25 cellular contexts compared by ENCODE assay signal in the genomic region with DNA sequence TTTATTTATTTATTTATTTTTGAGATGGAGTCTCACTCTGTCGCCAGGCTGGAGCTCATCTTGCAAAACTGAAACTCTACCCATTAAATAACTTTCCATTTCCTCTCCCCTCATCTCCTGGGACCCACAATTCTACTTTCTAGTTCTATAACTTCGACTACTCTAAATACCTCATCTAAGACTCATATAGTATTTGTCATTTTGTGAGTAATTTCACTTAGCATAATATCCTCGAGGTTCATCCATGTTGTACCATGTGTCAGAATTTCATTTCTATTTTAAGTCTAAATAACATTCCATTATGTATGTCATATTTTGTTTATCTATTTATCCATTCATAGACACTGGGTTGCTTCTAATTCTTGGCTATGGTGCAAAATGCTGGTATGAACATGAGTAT. TPM values are rescaled to one million over a fixed set of nuclear protein-coding genes. Genes with fewer than 3 reads are reported as not detected.
DNase-seq lines count a peak whose midpoint lies in the region; ATAC-seq and TF ChIP-seq lines count a peak whose summit lies in the region.
"Had no signal": no experiment of that assay in that cellular context is flagged by ENCODE, and none has a peak within 500 bp of the region (broad histone marks: within the 10 kb centered on the region; RNA-seq: fewer than 3 reads in every experiment).

No MANE protein-coding gene starts in this region.

- WGBS in IMR-90 (ENCODE audit: extremely low coverage in 2 of 2, insufficient read length in 1 of 2), 2 experiments = 0% methylated on average over 1 of the region's 3 CpGs; no CpG with 5 or more reads in 1 of the 2 experiments

- H2BK20ac ChIP-seq in IMR-90 (ENCODE audit: low read depth, low read length) = no peak overlapping the region

- H3K27ac ChIP-seq in IMR-90 (ENCODE audit: insufficient read depth, low read length) (no peak overlapping the region), Peyer's patch (no peak overlapping the region)
- H3K27ac ChIP-seq: heart right ventricle, upper lobe of right lung had no signal

- no peak overlapping the region for H3K27ac Mint-ChIP-seq in activated naive CD4-positive, alpha-beta T cell treated with anti-CD3 and anti-CD28 coated beads, Interleukin-2, amount 50 U/mL, for 72 hours
- H3K27ac Mint-ChIP-seq in stimulated activated naive CD8-positive, alpha-beta T cell treated with anti-CD3 and anti-CD28 coated beads, Interleukin-15, amount 100 ng/mL, for 72 hours = no peak overlapping the region
- no peak overlapping the region for H3K27ac Mint-ChIP-seq in T-helper 17 cell
- H3K27ac Mint-ChIP-seq: activated B cell treated with CpG ODN at 0.5 μM for 24 hours; activated CD4-positive, alpha-beta memory T cell treated with anti-CD3 and anti-CD28 coated beads, Interleukin-2, amount 10 ng/mL, durations not matched to agents 7 days and 5 days; natural killer cell; T-cell had no signal

- dilution Hi-C loops in IMR-90 (cut with HindIII; ENCODE audit: low sequenced_read_pairs, unreplicated experiment) = no loop called here

- H3K23ac ChIP-seq in IMR-90 (ENCODE audit: low read depth, low read length) = no peak overlapping the region

- H3K14ac ChIP-seq in IMR-90 (replicated peaks; ENCODE audit: low read depth, low read length) = no peak overlapping the region

- H2AK5ac ChIP-seq in IMR-90 (ENCODE audit: low read depth, low read length) = no peak overlapping the region

- no peak overlapping the region for H4K5ac ChIP-seq in IMR-90 (ENCODE audit: low read depth, low read length)

- no peak overlapping the region for H2AK9ac ChIP-seq in IMR-90 (replicated peaks; ENCODE audit: low read depth, low read length, poor library complexity)

- no peak overlapping the region for H2BK5ac ChIP-seq in IMR-90 (ENCODE audit: low read depth, low read length, poor library complexity, severe bottlenecking)

- no peak overlapping the region for H3K4me3 ChIP-seq in IMR-90 (ENCODE audit: insufficient read depth, low read depth, low read length)
- no peak overlapping the region for H3K4me3 ChIP-seq in Peyer's patch
- H3K4me3 ChIP-seq: heart right ventricle, lung, upper lobe of right lung had no signal

- in situ Hi-C loops in IMR-90 (cut with MboI; ENCODE audit: low sequenced_read_pairs) = no loop called here

- TF ChIP-seq RAD21 in IMR-90 (IDR thresholded peaks at IDR 0.05; ENCODE audit: low read length) = no peak

- intact Hi-C loops in IMR-90 (cut with micrococcal nuclease) = no loop called here

- BruUV-seq in IMR-90 (replicated peaks; lab: Mats Ljungman, UMichigan) = no TSS peak

- H3K4me2 ChIP-seq in IMR-90 (ENCODE audit: low read depth, low read length) = no peak overlapping the region

- H3K79me1 ChIP-seq in IMR-90 (ENCODE audit: low read depth in 1 of 2, low read length in 2 of 2) = no peaks in the 10 kb centered on the region

- H3K4me3 Mint-ChIP-seq in stimulated activated naive CD8-positive, alpha-beta T cell treated with anti-CD3 and anti-CD28 coated beads, Interleukin-15, amount 100 ng/mL, for 72 hours = peak overlapping the region in 1 of 2 donors; percentile 4
- no peak overlapping the region for H3K4me3 Mint-ChIP-seq in T-helper 17 cell
- H3K4me3 Mint-ChIP-seq: activated B cell treated with CpG ODN at 0.5 μM for 24 hours; activated CD4-positive, alpha-beta memory T cell treated with anti-CD3 and anti-CD28 coated beads, Interleukin-2, amount 10 ng/mL, durations not matched to agents 7 days and 5 days; natural killer cell; T-cell had no signal

- H3K4me1 ChIP-seq in IMR-90 (ENCODE audit: control insufficient read depth, insufficient read depth, low read length) (peaks cover 9% of the 10 kb centered on the region), Peyer's patch (peaks cover 0 to 6% (median 3%) of the 10 kb centered on the region in 4 donors)

- POLR2A ChIA-PET in IMR-90 (lab: Charles Lee; ENCODE audit: unreplicated experiment) = no interaction called here

- H3K4ac ChIP-seq in IMR-90 (ENCODE audit: low read depth, low read length) = no peak overlapping the region

- no peaks in the 10 kb centered on the region for H3K9me3 Mint-ChIP-seq in activated naive CD4-positive, alpha-beta T cell treated with anti-CD3 and anti-CD28 coated beads, Interleukin-2, amount 50 U/mL, for 72 hours
- peaks cover 5 to 7% of the 10 kb centered on the region in 2 donors for H3K9me3 Mint-ChIP-seq in stimulated activated naive CD8-positive, alpha-beta T cell treated with anti-CD3 and anti-CD28 coated beads, Interleukin-15, amount 100 ng/mL, for 72 hours
- H3K9me3 Mint-ChIP-seq: activated B cell treated with CpG ODN at 0.5 μM for 24 hours; activated CD4-positive, alpha-beta memory T cell treated with anti-CD3 and anti-CD28 coated beads, Interleukin-2, amount 10 ng/mL, durations not matched to agents 7 days and 5 days; natural killer cell; T-cell had no signal

- ATAC-seq in activated naive CD4-positive, alpha-beta T cell treated with anti-CD3 and anti-CD28 coated beads, Interleukin-2, amount 50 U/mL, for 72 hours = peak; percentile 46 to 80
- ATAC-seq in IMR-90 (ENCODE audit: low read depth) (no peak), T-helper 17 cell (no peak)
- peak; percentile 59 for ATAC-seq in stimulated activated naive CD8-positive, alpha-beta T cell treated with anti-CD3 and anti-CD28 coated beads, Interleukin-15, amount 100 ng/mL, for 72 hours
- ATAC-seq: heart right ventricle, natural killer cell, Panc1, T-cell, upper lobe of right lung had no signal

- no peak for DNase-seq in activated naive CD4-positive, alpha-beta T cell treated with anti-CD3 and anti-CD28 coated beads, Interleukin-2, amount 50 U/mL, for 72 hours (ENCODE audit: low spot score in 2 of 2)
- DNase-seq in activated naive CD4-positive, alpha-beta T cell treated with Interleukin-2 at 50 U/mL for 16 hours = no peak
- DNase-seq in IMR-90 (peak; percentile 58), fibroblast of gingiva (ENCODE audit: low read depth) (peak; percentile 41), NCI-H774 (lab: John Stamatoyannopoulos, UW) (no peak), Peyer's patch (no peak), T-helper 17 cell (no peak)
- no peak for DNase-seq in stimulated activated naive CD8-positive, alpha-beta T cell treated with anti-CD3 and anti-CD28 coated beads, Interleukin-15, amount 100 ng/mL, for 72 hours
- DNase-seq: ACHN; activated B cell treated with CpG ODN at 0.5 μM for 24 hours; activated CD4-positive, alpha-beta memory T cell treated with anti-CD3 and anti-CD28 coated beads, Interleukin-2, amount 10 ng/mL, durations not matched to agents 7 days and 5 days; activated T-cell treated with anti-CD3 and anti-CD28 coated beads for 4 hours; amygdala; COR-L47; GOT3; heart right ventricle; natural killer cell; NCI-H1105; NCI-H1930; NCI-H524 treated with DMSO at 0.1 percent for 48 hours; occipital lobe; T-cell; upper lobe of right lung had no signal

- H3K18ac ChIP-seq in IMR-90 (ENCODE audit: low read depth, low read length) = no peak overlapping the region

- no peaks in the 10 kb centered on the region for H3K36me3 ChIP-seq in IMR-90 (ENCODE audit: control insufficient read depth, insufficient read depth, low read length)
- H3K36me3 ChIP-seq in Peyer's patch = no peaks in the 10 kb centered on the region
- H3K36me3 ChIP-seq: heart right ventricle, upper lobe of right lung had no signal

- no peak overlapping the region for H3K56ac ChIP-seq in IMR-90 (ENCODE audit: extremely low read depth, insufficient read depth, low read length)

- no peak overlapping the region for H2BK15ac ChIP-seq in IMR-90 (ENCODE audit: low read depth, low read length)

- no peak overlapping the region for H2BK120ac ChIP-seq in IMR-90 (ENCODE audit: low read depth, low read length)

- H3K27me3 ChIP-seq in IMR-90 (ENCODE audit: control insufficient read depth, insufficient read depth, low read length) (no peaks in the 10 kb centered on the region), Peyer's patch (no peaks in the 10 kb centered on the region)
- H3K27me3 ChIP-seq: heart right ventricle, upper lobe of right lung had no signal

- no peaks in the 10 kb centered on the region for H3K36me3 Mint-ChIP-seq in activated naive CD4-positive, alpha-beta T cell treated with anti-CD3 and anti-CD28 coated beads, Interleukin-2, amount 50 U/mL, for 72 hours
- H3K36me3 Mint-ChIP-seq in T-helper 17 cell (ENCODE audit: low read depth) = no peaks in the 10 kb centered on the region
- H3K36me3 Mint-ChIP-seq: natural killer cell, T-cell had no signal

- no peak overlapping the region for H4K8ac ChIP-seq in IMR-90 (ENCODE audit: low read depth in 2 of 2, low read length in 2 of 2)

- H3K9ac ChIP-seq in IMR-90 (ENCODE audit: low read depth, low read length) = no peak overlapping the region

- H3K9me3 ChIP-seq in IMR-90 (ENCODE audit: control insufficient read depth, insufficient read depth, low read length) = no peaks in the 10 kb centered on the region
- no peaks in the 10 kb centered on the region for H3K9me3 ChIP-seq in Peyer's patch
- H3K9me3 ChIP-seq in T-helper 17 cell (ENCODE audit: control insufficient read depth, low read length, poor library complexity, severe bottlenecking) = no peaks in the 10 kb centered on the region
- H3K9me3 ChIP-seq: heart right ventricle, upper lobe of right lung had no signal

- no peak overlapping the region for H4K91ac ChIP-seq in IMR-90 (ENCODE audit: insufficient read depth, low read depth, low read length)

- H3K27me3 Mint-ChIP-seq in stimulated activated naive CD8-positive, alpha-beta T cell treated with anti-CD3 and anti-CD28 coated beads, Interleukin-15, amount 100 ng/mL, for 72 hours = no peaks in the 10 kb centered on the region
- no peaks in the 10 kb centered on the region for H3K27me3 Mint-ChIP-seq in T-helper 17 cell
- H3K27me3 Mint-ChIP-seq: activated B cell treated with CpG ODN at 0.5 μM for 24 hours had no signal

- CTCF ChIA-PET in IMR-90 (lab: Yijun Ruan, JAX) = no interaction called here

- TF ChIP-seq CTCF in IMR-90 (conservative IDR thresholded peaks at IDR 0.05; ENCODE audit: low read depth, low read length) (no peak), Peyer's patch (IDR thresholded peaks at IDR 0.05) (no peak)

- H3K4me1 Mint-ChIP-seq in stimulated activated naive CD8-positive, alpha-beta T cell treated with anti-CD3 and anti-CD28 coated beads, Interleukin-15, amount 100 ng/mL, for 72 hours = peaks cover 63% of the 10 kb centered on the region
- H3K4me1 Mint-ChIP-seq in T-helper 17 cell = peaks cover 2% of the 10 kb centered on the region

- no peaks in the 10 kb centered on the region for H4K20me1 ChIP-seq in IMR-90 (ENCODE audit: insufficient read depth, low read length)

- no peaks in the 10 kb centered on the region for H3K9me1 ChIP-seq in IMR-90 (ENCODE audit: insufficient read depth, low read length)

- no peak overlapping the region for H2AFZ ChIP-seq in IMR-90 (replicated peaks; ENCODE audit: low read length, poor library complexity)

- TF ChIP-seq POLR2A in IMR-90 (IDR thresholded peaks at IDR 0.05; ENCODE audit: low read depth, low read length) (no peak), Peyer's patch (IDR thresholded peaks at IDR 0.05) (no peak)

RNA-seq across cellular contexts. Expression of a gene that starts 5.1 kb away (rescaled TPM):
- 1 to 10 TPM; 5.8 to 6.0 TPM for total RNA-seq in activated naive CD4-positive, alpha-beta T cell treated with anti-CD3 and anti-CD28 coated beads, Interleukin-2, amount 50 U/mL, for 72 hours
- total RNA-seq in IMR-90 (2012; rRNA removed) = 0.18 and 0.28 TPM in 2 replicates
- polyA plus RNA-seq in IMR-90 (2012; rRNA removed) = 0.32 and 0.55 TPM in 2 replicates
- 0.11 and 0.51 TPM in 2 replicates for polyA plus RNA-seq in IMR-90 (2012; cell fraction: cytosol; rRNA removed)
- 0.45 and 1.1 TPM in 2 replicates for polyA plus RNA-seq in IMR-90 (2012; cell fraction: nucleus; rRNA removed; ENCODE audit: low replicate concordance)
- total RNA-seq in Peyer's patch = 1 to 10 TPM in 1 of 4 donors, not detected in 3; 1.5 TPM
- 10 to 100 TPM in 1 of 2 donors, 1 to 10 TPM in 1; 2.5 to 24.0 TPM for total RNA-seq in T-helper 17 cell

RNA-seq across cellular contexts. Expression of a gene that starts 17.1 kb away (rescaled TPM):
- 100 to 1,000 TPM in 1 of 2 donors, 10 to 100 TPM in 1; 97.4 to 126 TPM for total RNA-seq in activated naive CD4-positive, alpha-beta T cell treated with anti-CD3 and anti-CD28 coated beads, Interleukin-2, amount 50 U/mL, for 72 hours
- total RNA-seq in IMR-90 (2012; rRNA removed) (130 and 144 TPM in 2 replicates), Peyer's patch (10 to 100 TPM; 21.4 to 36.3 (median 29.4) TPM), T-helper 17 cell (10 to 100 TPM; 87.8 to 89.1 TPM)
- 59.8 and 71.4 TPM in 2 replicates for polyA plus RNA-seq in IMR-90 (2012; rRNA removed)
- 26.7 and 30.2 TPM in 2 replicates for polyA plus RNA-seq in IMR-90 (2012; cell fraction: cytosol; rRNA removed)
- 19.0 and 48.2 TPM in 2 replicates for polyA plus RNA-seq in IMR-90 (2012; cell fraction: nucleus; rRNA removed; ENCODE audit: low replicate concordance)

Comparison
In these comparisons a context has a peak if more than half of its experiments do, and no peak if none do; other contexts are left out.
1. ATAC-seq: peak in activated naive CD4-positive, alpha-beta T cell treated with anti-CD3 and anti-CD28 coated beads, Interleukin-2, amount 50 U/mL, for 72 hours (2 of 2) and stimulated activated naive CD8-positive, alpha-beta T cell treated with anti-CD3 and anti-CD28 coated beads, Interleukin-15, amount 100 ng/mL, for 72 hours (single experiment); none in IMR-90 (single experiment) and T-helper 17 cell (single experiment).
2. DNase-seq: peak in IMR-90 (single experiment) and fibroblast of gingiva (single experiment); none in activated naive CD4-positive, alpha-beta T cell treated with anti-CD3 and anti-CD28 coated beads, Interleukin-2, amount 50 U/mL, for 72 hours (0 of 2), activated naive CD4-positive, alpha-beta T cell treated with Interleukin-2 at 50 U/mL for 16 hours (single experiment), stimulated activated naive CD8-positive, alpha-beta T cell treated with anti-CD3 and anti-CD28 coated beads, Interleukin-15, amount 100 ng/mL, for 72 hours (0 of 2), NCI-H774 (single experiment), Peyer's patch (0 of 3) and T-helper 17 cell (0 of 3).